8 cellular contexts compared by ENCODE assay signal in genomic region chr5:9187614-9188013, GRCh38.
"Had no signal": no experiment of that assay in that cellular context is flagged by ENCODE, and none has a peak within 500 bp of the region (broad histone marks: within the 10 kb centered on the region; RNA-seq: fewer than 3 reads in every experiment).

No MANE protein-coding gene starts in this region.

- H3K36me3 ChIP-seq: thoracic aorta had no signal

- ATAC-seq: left colon had no signal

- H3K9me3 ChIP-seq: thoracic aorta had no signal

- H3K27ac ChIP-seq: thoracic aorta had no signal

- H3K4me3 ChIP-seq: thoracic aorta had no signal

- DNase-seq: activated CD4-positive, alpha-beta T cell treated with anti-CD3 and anti-CD28 coated beads, Interleukin-2, amount 10 ng/mL, durations not matched to agents 24 days and 14 days; activated naive CD4-positive, alpha-beta T cell treated with anti-CD3 and anti-CD28 coated beads, Interleukin-2, amount 10 ng/mL, durations not matched to agents 7 days and 5 days; activated T-cell treated with anti-CD3 and anti-CD28 coated beads for 4 hours; glutamatergic neuron; left colon; stimulated activated CD4-positive, alpha-beta T cell treated with anti-CD3 and anti-CD28 coated beads, Interleukin-4, amount 100 ng/mL, for 24 hours; stimulated activated naive CD8-positive, alpha-beta T cell treated with anti-CD3 and anti-CD28 coated beads, Interleukin-15, amount 100 ng/mL, for 72 hours had no signal
